8 cellular contexts compared by ENCODE assay signal in genomic region chr9:131773911-131774379, GRCh38. TPM values are rescaled to one million over a fixed set of nuclear protein-coding genes. Genes with fewer than 3 reads are reported as not detected.
DNase-seq lines count a peak whose midpoint lies in the region; ATAC-seq and TF ChIP-seq lines count a peak whose summit lies in the region.

No MANE protein-coding gene starts in this region.

- H4K91ac ChIP-seq in IMR-90 (ENCODE audit: insufficient read depth, low read depth, low read length), result no peak overlapping the region

- H3K4me1 Mint-ChIP-seq in activated CD8-positive, alpha-beta T cell treated with anti-CD3 and anti-CD28 coated beads for 36 hours (ENCODE audit: low read depth), result no peaks in the 10 kb centered on the region

- H3K23ac ChIP-seq in IMR-90 (ENCODE audit: low read depth, low read length), result no peak overlapping the region

- H3K9me3 ChIP-seq in IMR-90 (ENCODE audit: control insufficient read depth, insufficient read depth, low read length), result peaks cover 4% of the 10 kb centered on the region

- POLR2A ChIA-PET in IMR-90 (lab: Charles Lee; ENCODE audit: unreplicated experiment), result no interaction called here
- POLR2A ChIA-PET in activated CD8-positive, alpha-beta T cell treated with anti-CD3 and anti-CD28 coated beads for 36 hours (lab: Charles Lee), result no interaction called here

- no peak overlapping the region for H3K4me3 ChIP-seq in IMR-90 (ENCODE audit: insufficient read depth, low read depth, low read length)

- no peak overlapping the region for H3K4me3 Mint-ChIP-seq in activated CD8-positive, alpha-beta T cell treated with anti-CD3 and anti-CD28 coated beads for 36 hours

- CTCF ChIA-PET in IMR-90 (lab: Yijun Ruan, JAX), result no interaction called here
- CTCF ChIA-PET in activated CD8-positive, alpha-beta T cell treated with anti-CD3 and anti-CD28 coated beads for 36 hours (lab: Charles Lee), result interaction anchor here (2.3 kb wide), 1 partner anchor 11 kb away, joined by 7 read pairs; no protein-coding TSS in a partner anchor

- BruUV-seq in IMR-90 (replicated peaks; lab: Mats Ljungman, UMichigan), result no TSS peak

- no peak overlapping the region for H3K9ac ChIP-seq in IMR-90 (ENCODE audit: low read depth, low read length)

- H3K36me3 ChIP-seq in IMR-90 (ENCODE audit: control insufficient read depth, insufficient read depth, low read length), result no peaks in the 10 kb centered on the region

- ATAC-seq in IMR-90 (ENCODE audit: low read depth) (peak; percentile 94), left cardiac atrium (peak; percentile 70 to 88), GM19035 (IDR thresholded peaks at IDR 0.05; ENCODE audit: unreplicated experiment) (no peak)
- ATAC-seq in activated CD8-positive, alpha-beta T cell treated with anti-CD3 and anti-CD28 coated beads for 36 hours, result peak; percentile 42

- no peak overlapping the region for H3K4me2 ChIP-seq in IMR-90 (ENCODE audit: low read depth, low read length)

- H3K27me3 ChIP-seq in IMR-90 (ENCODE audit: control insufficient read depth, insufficient read depth, low read length), result peaks cover 33% of the 10 kb centered on the region

- TF ChIP-seq CTCF in IMR-90 (conservative IDR thresholded peaks at IDR 0.05; ENCODE audit: low read depth, low read length), result no peak
- TF ChIP-seq CTCF in activated CD8-positive, alpha-beta T cell treated with anti-CD3 and anti-CD28 coated beads for 36 hours (IDR thresholded peaks at IDR 0.05), result no peak

- no peak overlapping the region for H3K18ac ChIP-seq in IMR-90 (ENCODE audit: low read depth, low read length)

- H4K20me1 ChIP-seq in IMR-90 (ENCODE audit: insufficient read depth, low read length), result peaks cover 5% of the 10 kb centered on the region; the same call in 1 of the 2 replicates

- no peak overlapping the region for H3K27ac ChIP-seq in IMR-90 (ENCODE audit: insufficient read depth, low read length)

- no peaks in the 10 kb centered on the region for H3K9me3 Mint-ChIP-seq in activated CD8-positive, alpha-beta T cell treated with anti-CD3 and anti-CD28 coated beads for 36 hours

- H3K27ac Mint-ChIP-seq in activated CD8-positive, alpha-beta T cell treated with anti-CD3 and anti-CD28 coated beads for 36 hours, result no peak overlapping the region

- no peak overlapping the region for H2AK9ac ChIP-seq in IMR-90 (replicated peaks; ENCODE audit: low read depth, low read length, poor library complexity)

- no peaks in the 10 kb centered on the region for H3K79me1 ChIP-seq in IMR-90 (ENCODE audit: low read depth in 1 of 2, low read length in 2 of 2)

- no peak overlapping the region for H3K4ac ChIP-seq in IMR-90 (ENCODE audit: low read depth, low read length)

- dilution Hi-C loops in IMR-90 (cut with HindIII; ENCODE audit: low sequenced_read_pairs, unreplicated experiment), result no loop called here

- no peak overlapping the region for H2BK120ac ChIP-seq in IMR-90 (ENCODE audit: low read depth, low read length)

- no peak overlapping the region for H4K8ac ChIP-seq in IMR-90 (ENCODE audit: low read depth in 2 of 2, low read length in 2 of 2)

- WGBS in IMR-90 (ENCODE audit: extremely low coverage in 2 of 2, insufficient read length in 1 of 2), 2 experiments, result no CpG with 5 or more reads among the region's 6 CpGs

- intact Hi-C loops in IMR-90 (cut with micrococcal nuclease) (loop anchor here (10.0 kb wide), 1 partner anchor 341 kb away; no protein-coding TSS in a partner anchor), left cardiac atrium (cut with DNase I) (loop anchor here in 1 of 2 donors (5.0 kb wide), 1 partner anchor 478 kb away; no protein-coding TSS in a partner anchor)
- intact Hi-C loops in activated CD8-positive, alpha-beta T cell treated with anti-CD3 and anti-CD28 coated beads for 36 hours (cut with micrococcal nuclease), result no loop called here

- DNase-seq in EH (ENCODE audit: low read depth) (peak; percentile 77), IMR-90 (peak; percentile 65), left cardiac atrium (peak; percentile 55), smooth muscle cell of the brain vasculature (ENCODE audit: low read depth, low spot score) (peak; percentile 36), NCI-H2081 (lab: John Stamatoyannopoulos, UW) (no peak), NCI-H187 treated with DMSO at 0.1 percent for 48 hours (lab: John Stamatoyannopoulos, UW) (no peak)
- peak; percentile 53 for DNase-seq in activated CD8-positive, alpha-beta T cell treated with anti-CD3 and anti-CD28 coated beads for 36 hours

- H2BK20ac ChIP-seq in IMR-90 (ENCODE audit: low read depth, low read length), result no peak overlapping the region

- H2AK5ac ChIP-seq in IMR-90 (ENCODE audit: low read depth, low read length), result no peak overlapping the region

- no peak overlapping the region for H2BK5ac ChIP-seq in IMR-90 (ENCODE audit: low read depth, low read length, poor library complexity, severe bottlenecking)

- H3K56ac ChIP-seq in IMR-90 (ENCODE audit: extremely low read depth, insufficient read depth, low read length), result no peak overlapping the region

- no peak overlapping the region for H4K5ac ChIP-seq in IMR-90 (ENCODE audit: low read depth, low read length)

- H2AFZ ChIP-seq in IMR-90 (replicated peaks; ENCODE audit: low read length, poor library complexity), result peak overlapping the region; percentile 63

- no peaks in the 10 kb centered on the region; the same call in 1 of the 2 replicates for H3K9me1 ChIP-seq in IMR-90 (ENCODE audit: insufficient read depth, low read length)

- H3K27me3 Mint-ChIP-seq in activated CD8-positive, alpha-beta T cell treated with anti-CD3 and anti-CD28 coated beads for 36 hours, result peaks cover 18% of the 10 kb centered on the region

- no peaks in the 10 kb centered on the region for H3K36me3 Mint-ChIP-seq in activated CD8-positive, alpha-beta T cell treated with anti-CD3 and anti-CD28 coated beads for 36 hours (ENCODE audit: low read depth)

- no peak overlapping the region for H3K14ac ChIP-seq in IMR-90 (replicated peaks; ENCODE audit: low read depth, low read length)

- no peak overlapping the region for H2BK15ac ChIP-seq in IMR-90 (ENCODE audit: low read depth, low read length)

- H3K4me1 ChIP-seq in IMR-90 (ENCODE audit: control insufficient read depth, insufficient read depth, low read length), result no peaks in the 10 kb centered on the region

- in situ Hi-C loops in IMR-90 (cut with MboI; ENCODE audit: low sequenced_read_pairs), result no loop called here

- 0 out of 2 replicates have a peak, but pooled peaks have one; percentile 3 for TF ChIP-seq RAD21 in IMR-90 (IDR thresholded peaks at IDR 0.05; ENCODE audit: low read length)

- no peak for TF ChIP-seq POLR2A in IMR-90 (IDR thresholded peaks at IDR 0.05; ENCODE audit: low read depth, low read length)

TF ChIP-seq in IMR-90, 13 proteins besides CTCF, POLR2A, EP300 and RAD21:
- no peak for TF ChIP-seq RCOR1 (IDR thresholded peaks at IDR 0.05; ENCODE audit: insufficient replicate concordance, low read length)
- TF ChIP-seq FOS (IDR thresholded peaks at IDR 0.05; ENCODE audit: low read depth, low read length), result no peak
- TF ChIP-seq NFE2L2 (IDR thresholded peaks at IDR 0.05; ENCODE audit: low read depth, low read length), result no peak
- TF ChIP-seq ELK1 (IDR thresholded peaks at IDR 0.05; ENCODE audit: borderline replicate concordance, low read depth, low read length), result no peak
- TF ChIP-seq, protein P1, sequence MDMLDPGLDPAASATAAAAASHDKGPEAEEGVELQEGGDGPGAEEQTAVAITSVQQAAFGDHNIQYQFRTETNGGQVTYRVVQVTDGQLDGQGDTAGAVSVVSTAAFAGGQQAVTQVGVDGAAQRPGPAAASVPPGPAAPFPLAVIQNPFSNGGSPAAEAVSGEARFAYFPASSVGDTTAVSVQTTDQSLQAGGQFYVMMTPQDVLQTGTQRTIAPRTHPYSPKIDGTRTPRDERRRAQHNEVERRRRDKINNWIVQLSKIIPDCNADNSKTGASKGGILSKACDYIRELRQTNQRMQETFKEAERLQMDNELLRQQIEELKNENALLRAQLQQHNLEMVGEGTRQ (IDR thresholded peaks at IDR 0.05; ENCODE audit: low read depth, low read length), result 0 out of 2 replicates have a peak, but pooled peaks have one; percentile 19
- no peak for TF ChIP-seq SMC3 (IDR thresholded peaks at IDR 0.05; ENCODE audit: low read depth, low read length)
TF ChIP-seq in IMR-90: peak in this region for 1.

RNA-seq across cellular contexts. Expression of gene RAPGEF1, which starts 34.1 kb away (rescaled TPM):
- total RNA-seq in IMR-90 (2012; rRNA removed) (13.1 and 13.3 TPM in 2 replicates), left cardiac atrium (100 to 1,000 TPM; 108 to 109 TPM)
- polyA plus RNA-seq in IMR-90 (2012; rRNA removed), result 22.3 and 23.0 TPM in 2 replicates
- 14.6 and 21.5 TPM in 2 replicates for polyA plus RNA-seq in IMR-90 (2012; cell fraction: cytosol; rRNA removed)
- 30.5 and 31.7 TPM in 2 replicates for polyA plus RNA-seq in IMR-90 (2012; cell fraction: nucleus; rRNA removed; ENCODE audit: low replicate concordance)
- total RNA-seq in activated CD8-positive, alpha-beta T cell treated with anti-CD3 and anti-CD28 coated beads for 36 hours, result 10 to 100 TPM; 84.5 to 85.2 TPM

Comparison
In these comparisons a context has a peak if more than half of its experiments do, and no peak if none do; other contexts are left out.
1. DNase-seq: peak in EH (single experiment), IMR-90 (single experiment), activated CD8-positive, alpha-beta T cell treated with anti-CD3 and anti-CD28 coated beads for 36 hours (single experiment), left cardiac atrium (single experiment) and smooth muscle cell of the brain vasculature (single experiment); none in NCI-H2081 (0 of 2) and NCI-H187 treated with DMSO at 0.1 percent for 48 hours (single experiment).